18 cellular contexts compared by ENCODE assay signal in the genomic region with DNA sequence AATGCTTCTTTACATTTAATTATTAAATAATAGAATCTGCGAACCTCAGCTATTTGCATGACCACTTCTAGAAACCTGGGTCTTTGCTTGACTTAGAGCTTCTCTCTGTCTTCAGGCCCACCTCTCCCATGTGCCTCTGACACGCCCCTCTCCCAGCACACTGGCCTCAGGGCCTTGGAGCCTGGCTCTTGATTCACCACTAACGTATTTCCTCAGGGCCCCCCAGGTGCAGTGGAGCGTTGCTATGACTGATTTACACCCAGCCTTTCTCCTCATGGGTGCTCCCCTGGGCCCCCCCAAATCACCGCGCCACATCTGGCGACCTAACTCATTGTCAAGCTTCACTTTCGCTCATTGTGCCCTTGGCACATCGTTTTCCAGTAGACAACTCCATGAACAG. TPM values are rescaled to one million over a fixed set of nuclear protein-coding genes. Genes with fewer than 3 reads are reported as not detected.
"Had no signal": no experiment of that assay in that cellular context is flagged by ENCODE, and none has a peak within 500 bp of the region (broad histone marks: within the 10 kb centered on the region; RNA-seq: fewer than 3 reads in every experiment).

No MANE protein-coding gene starts in this region.

- H3K4me3 Mint-ChIP-seq: naive thymus-derived CD8-positive, alpha-beta T cell had no signal

- ATAC-seq: heart left ventricle; left lobe of liver; mucosa of descending colon; naive thymus-derived CD8-positive, alpha-beta T cell; psoas muscle; sciatic nerve had no signal

- H3K27me3 ChIP-seq: stomach, transverse colon had no signal

- H3K27ac ChIP-seq: heart left ventricle, psoas muscle, stomach, thoracic aorta, transverse colon had no signal

- H3K9me3 ChIP-seq: heart left ventricle, mucosa of descending colon, psoas muscle, stomach, thoracic aorta, transverse colon had no signal

- H3K36me3 Mint-ChIP-seq: naive thymus-derived CD8-positive, alpha-beta T cell had no signal

- H3K4me3 ChIP-seq: heart left ventricle, mucosa of descending colon, psoas muscle, stomach, thoracic aorta, transverse colon had no signal

- H3K36me3 ChIP-seq: heart left ventricle, stomach, thoracic aorta, transverse colon had no signal

- DNase-seq: effector memory CD4-positive, alpha-beta T cell; foreskin melanocyte; heart left ventricle; mammary epithelial cell; mucosa of descending colon; naive thymus-derived CD8-positive, alpha-beta T cell; psoas muscle; retina; stimulated activated CD4-positive, alpha-beta T cell treated with anti-CD3 and anti-CD28 coated beads, Interleukin-2, amount 100 ng/mL, for 24 hours; stimulated activated naive CD4-positive, alpha-beta T cell; stomach; transverse colon had no signal

- H3K4me1 Mint-ChIP-seq: naive thymus-derived CD8-positive, alpha-beta T cell had no signal

- FAIRE-seq: endometrium, islet of Langerhans, urothelium cell line had no signal

RNA-seq across cellular contexts. Expression of a gene that starts 37.9 kb away (rescaled TPM):
- total RNA-seq: naive thymus-derived CD8-positive, alpha-beta T cell had no signal
- polyA plus RNA-seq: naive thymus-derived CD8-positive, alpha-beta T cell had no signal
